ENCODE assay signal across 23 cellular contexts in genomic region chr3:22495241-22495640, GRCh38.
DNase-seq lines count a peak whose midpoint lies in the region; FAIRE-seq and TF ChIP-seq lines count a peak whose summit lies in the region.
"Had no signal": no experiment of that assay in that cellular context is flagged by ENCODE, and none has a peak within 500 bp of the region (broad histone marks: within the 10 kb centered on the region; RNA-seq: fewer than 3 reads in every experiment).

No MANE protein-coding gene starts in this region.

- H3K9me3 ChIP-seq in NT2/D1 (ENCODE audit: insufficient read depth, low read length), result no peaks in the 10 kb centered on the region
- no peaks in the 10 kb centered on the region for H3K9me3 ChIP-seq in H1 (ENCODE audit: insufficient read depth in 2 of 2, low read depth in 1 of 2, low read length in 1 of 2)
- no peaks in the 10 kb centered on the region for H3K9me3 ChIP-seq in iPS-20b (ENCODE audit: insufficient read depth, low read depth, low read length)
- H3K9me3 ChIP-seq in Peyer's patch, result peaks cover 0 to 3% (median 0%) of the 10 kb centered on the region in 4 donors
- H3K9me3 ChIP-seq: A549; BE2C; BLaER1 treated with 17β-estradiol and CSF1 and Interleukin-3, amounts not matched to agents 10 nM and 100 nM had no signal

- no peaks in the 10 kb centered on the region for H3K79me2 ChIP-seq in H1 (ENCODE audit: control insufficient read depth in 1 of 2, insufficient read depth in 2 of 2, low read length in 2 of 2)

- no peak overlapping the region for H4K5ac ChIP-seq in H1 (ENCODE audit: insufficient read length, low read depth, low read length)

- WGBS in H1 (ENCODE audit: extremely low coverage in 1 of 2, insufficient coverage in 1 of 2, insufficient read length in 1 of 2, insufficient replicate concordance in 2 of 2, low coverage in 1 of 2, low lambda C conversion rate in 2 of 2, missing lambda C conversion rate in 1 of 2), 2 experiments, result 16% methylated on average over 2 of the region's 2 CpGs; no CpG with 5 or more reads in 1 of the 2 experiments

- H3K27me3 ChIP-seq in H7 (ENCODE audit: control insufficient read depth, insufficient read depth, low read length) (peaks cover 2% of the 10 kb centered on the region; the same call in 1 of the 2 replicates), NT2/D1 (ENCODE audit: insufficient read depth, insufficient read length) (no peaks in the 10 kb centered on the region), H1 (replicated peaks in 1 of 4; ENCODE audit: control insufficient read depth in 3 of 4, extremely low read depth in 1 of 4, insufficient read depth in 3 of 4, low read length in 3 of 4) (peaks cover 3 to 19% (median 11%) of the 10 kb centered on the region in 4 experiments; a peak in 5 of 7 replicates), iPS-20b (ENCODE audit: insufficient read depth, low read length) (peaks cover 37% of the 10 kb centered on the region), Peyer's patch (no peaks in the 10 kb centered on the region)
- H3K27me3 ChIP-seq: BE2C; BLaER1 treated with 17β-estradiol and CSF1 and Interleukin-3, amounts not matched to agents 10 nM and 100 nM had no signal

- no peak overlapping the region for H2BK20ac ChIP-seq in H1 (ENCODE audit: low read length)

- no peak overlapping the region for H2BK5ac ChIP-seq in H1 (ENCODE audit: low read depth, low read length)

- POLR2A ChIA-PET in H1 (lab: Charles Lee; ENCODE audit: partially characterized antibody), result no interaction called here

- no peaks in the 10 kb centered on the region for H3K23me2 ChIP-seq in H1 (ENCODE audit: low read depth, low read length)

- TF ChIP-seq CTCF in H1 (IDR thresholded peaks at IDR 0.05; ENCODE audit: control extremely low read depth in 1 of 3, insufficient read depth in 1 of 3, low read depth in 1 of 3, low read length in 3 of 3), result no peak
- TF ChIP-seq CTCF in Peyer's patch (IDR thresholded peaks at IDR 0.05), result no peak

- H3K4ac ChIP-seq in H1 (replicated peaks; ENCODE audit: insufficient read length, low read depth, low read length), result no peak overlapping the region

- H2AFZ ChIP-seq in H1 (ENCODE audit: low read length), result no peak overlapping the region

- H4K20me1 ChIP-seq in H1 (replicated peaks in 1 of 2; ENCODE audit: control insufficient read depth in 1 of 2, insufficient read depth in 2 of 2, low read length in 2 of 2), result no peaks in the 10 kb centered on the region
- H4K20me1 ChIP-seq: BLaER1 treated with 17β-estradiol and CSF1 and Interleukin-3, amounts not matched to agents 10 nM and 100 nM had no signal

- peak; percentile 1 for DNase-seq in H7
- DNase-seq in NT2/D1 (ENCODE audit: low read depth, low spot score), result peak; percentile 36
- no peak for DNase-seq in H1 (ENCODE audit: low read depth in 1 of 2, low spot score in 2 of 2)
- DNase-seq in Peyer's patch, result no peak
- DNase-seq in activated T-cell treated with anti-CD3 and anti-CD28 coated beads, Interleukin-2, amount 50 U/mL, for 48 hours, result no peak
- no peak for DNase-seq in activated CD4-positive, CD25-positive, alpha-beta regulatory T cell (lab: John Stamatoyannopoulos, UW)
- DNase-seq: 8988T; ACHN; AML-193; BE2C; Calu3; CD4-positive, alpha-beta memory T cell; COR-L47; DMS53; DMS79 treated with DMSO at 0.1 percent for 48 hours; GF-D8; GOT3; H9 had no signal

- no peak overlapping the region for H3K27ac ChIP-seq in H1 (ENCODE audit: low read depth, low read length)
- H3K27ac ChIP-seq in iPS-20b (ENCODE audit: low read length), result no peak overlapping the region
- no peak overlapping the region for H3K27ac ChIP-seq in Peyer's patch
- H3K27ac ChIP-seq: A549; BLaER1 treated with 17β-estradiol and CSF1 and Interleukin-3, amounts not matched to agents 10 nM and 100 nM had no signal

- H3K9ac ChIP-seq in NT2/D1 (ENCODE audit: insufficient read length, low read depth) (no peak overlapping the region), H1 (replicated peaks in 1 of 4; ENCODE audit: extremely low read depth in 1 of 4, low read depth in 3 of 4, low read length in 3 of 4) (no peak overlapping the region; a peak in 1 of 7 replicates), iPS-20b (ENCODE audit: low read depth, low read length) (no peak overlapping the region)
- H3K9ac ChIP-seq: BLaER1 treated with 17β-estradiol and CSF1 and Interleukin-3, amounts not matched to agents 10 nM and 100 nM had no signal

- H3K4me2 ChIP-seq in H1 (ENCODE audit: insufficient read depth in 1 of 2, low read depth in 2 of 2, low read length in 2 of 2), result peak overlapping the region; percentile 28 to 47; a peak in 1 of 4 replicates
- H3K4me2 ChIP-seq: A549; BLaER1 treated with 17β-estradiol and CSF1 and Interleukin-3, amounts not matched to agents 10 nM and 100 nM had no signal

- no peaks in the 10 kb centered on the region for H3K79me1 ChIP-seq in H1 (ENCODE audit: low read depth, low read length)

- H3K36me3 ChIP-seq in H7 (replicated peaks; ENCODE audit: control insufficient read depth, insufficient read depth, low read length), result no peaks in the 10 kb centered on the region
- H3K36me3 ChIP-seq in NT2/D1 (ENCODE audit: insufficient read depth, insufficient read length, low read length), result no peaks in the 10 kb centered on the region
- no peaks in the 10 kb centered on the region for H3K36me3 ChIP-seq in H1 (ENCODE audit: control insufficient read depth in 2 of 4, insufficient read depth in 4 of 4, low read length in 3 of 4)
- no peaks in the 10 kb centered on the region for H3K36me3 ChIP-seq in iPS-20b (ENCODE audit: insufficient read depth, low read depth, low read length)
- no peaks in the 10 kb centered on the region for H3K36me3 ChIP-seq in Peyer's patch
- H3K36me3 ChIP-seq: BE2C; BLaER1 treated with 17β-estradiol and CSF1 and Interleukin-3, amounts not matched to agents 10 nM and 100 nM had no signal

- no peak overlapping the region for H2BK12ac ChIP-seq in H1 (ENCODE audit: low read depth, low read length)

- H4K8ac ChIP-seq in H1 (ENCODE audit: extremely low read depth, insufficient read depth, low read length), result no peak overlapping the region

- no peak for TF ChIP-seq RAD21 in H1 (IDR thresholded peaks at IDR 0.05 in 1 of 2, conservative IDR thresholded peaks at IDR 0.05 in 1 of 2; ENCODE audit: low read depth in 2 of 2, low read length in 2 of 2)

- CTCF ChIA-PET in H1 (lab: Charles Lee; ENCODE audit: partially characterized antibody), result interaction anchor here (0.6 to 0.8 kb wide), 3 partner anchors 9 to 54 kb away, joined by 3 to 4 read pairs (median 3); no protein-coding TSS in a partner anchor

- H3K18ac ChIP-seq in H1 (ENCODE audit: extremely low read depth, low read length), result no peak overlapping the region

- no peak overlapping the region for H2BK120ac ChIP-seq in H1 (replicated peaks; ENCODE audit: low read depth, low read length)

- H3K4me3 ChIP-seq in H7 (ENCODE audit: insufficient read depth, low read depth, low read length), result no peak overlapping the region
- H3K4me3 ChIP-seq in NT2/D1 (ENCODE audit: insufficient read length, low read depth), result no peak overlapping the region
- 0 out of 8 replicates have a peak overlapping the region, but pooled peaks of 1 of the 4 experiments have one; percentile 28 for H3K4me3 ChIP-seq in H1 (ENCODE audit: extremely low read depth in 1 of 4, insufficient read depth in 2 of 4, low read depth in 3 of 4, low read length in 4 of 4)
- peak overlapping the region; percentile 14; the same call in 1 of the 2 replicates for H3K4me3 ChIP-seq in iPS-20b (ENCODE audit: low read length)
- no peak overlapping the region for H3K4me3 ChIP-seq in Peyer's patch
- H3K4me3 ChIP-seq: A549; BLaER1 treated with 17β-estradiol and CSF1 and Interleukin-3, amounts not matched to agents 10 nM and 100 nM had no signal

- H3K4me1 ChIP-seq in NT2/D1 (ENCODE audit: insufficient read depth, insufficient read length), result no peaks in the 10 kb centered on the region
- peaks cover 0 to 3% (median 0%) of the 10 kb centered on the region in 4 experiments; a peak in 2 of 7 replicates for H3K4me1 ChIP-seq in H1 (replicated peaks in 1 of 4; ENCODE audit: control insufficient read depth in 3 of 4, insufficient read depth in 4 of 4, low read length in 3 of 4)
- peaks cover 11% of the 10 kb centered on the region; the same call in 1 of the 2 replicates for H3K4me1 ChIP-seq in iPS-20b (ENCODE audit: insufficient read depth, low read length)
- H3K4me1 ChIP-seq in Peyer's patch, result no peaks in the 10 kb centered on the region
- H3K4me1 ChIP-seq: A549; BE2C; BLaER1 treated with 17β-estradiol and CSF1 and Interleukin-3, amounts not matched to agents 10 nM and 100 nM had no signal

- H3K23ac ChIP-seq in H1 (ENCODE audit: insufficient read length), result no peak overlapping the region

- no peak overlapping the region for H4K91ac ChIP-seq in H1 (replicated peaks; ENCODE audit: insufficient read length, low read length)

- no peak overlapping the region for H3K56ac ChIP-seq in H1 (replicated peaks; ENCODE audit: insufficient read length, low read depth, low read length)

- H3K14ac ChIP-seq in H1 (ENCODE audit: insufficient read length), result no peak overlapping the region

- H2BK15ac ChIP-seq in H1 (ENCODE audit: low read length), result no peak overlapping the region

- TF ChIP-seq POLR2A in H1 (IDR thresholded peaks at IDR 0.05; ENCODE audit: control extremely low read depth in 1 of 2, low read depth in 2 of 2, low read length in 2 of 2) (no peak), Peyer's patch (IDR thresholded peaks at IDR 0.05) (no peak)

- no peak overlapping the region for H2AK5ac ChIP-seq in H1 (ENCODE audit: low read depth, low read length)

- FAIRE-seq in H1 (lab: Jason Lieb, UNC), result no peak
- FAIRE-seq: A549, GM12891, GM18507 had no signal

- TF ChIP-seq EP300 in H1 (IDR thresholded peaks at IDR 0.05; ENCODE audit: borderline replicate concordance in 1 of 2, low read depth in 2 of 2, low read length in 2 of 2), result no peak

TF ChIP-seq in H1, 55 proteins besides CTCF, POLR2A, EP300 and RAD21:
- TF ChIP-seq EZH2 (IDR thresholded peaks at IDR 0.05; ENCODE audit: low read depth, low read length, severe bottlenecking) (no peak), TAF7 (optimal IDR thresholded peaks at IDR 0.05; ENCODE audit: borderline replicate concordance, low read depth, low read length) (no peak), YY1 (IDR thresholded peaks at IDR 0.05; ENCODE audit: low read depth, low read length) (no peak), HDAC6 (IDR thresholded peaks at IDR 0.05; ENCODE audit: low read depth, low read length) (no peak), RBBP5 (IDR thresholded peaks at IDR 0.05; ENCODE audit: borderline replicate concordance, low read depth, low read length) (no peak)
TF ChIP-seq in H1: peak in this region for 0.

Comparison
In these comparisons a context has a peak if more than half of its experiments do, and no peak if none do; other contexts are left out.
1. DNase-seq: peak in H7 (single experiment) and NT2/D1 (single experiment); none in H1 (0 of 2), Peyer's patch (0 of 3), activated T-cell treated with anti-CD3 and anti-CD28 coated beads, Interleukin-2, amount 50 U/mL, for 48 hours (0 of 2) and activated CD4-positive, CD25-positive, alpha-beta regulatory T cell (0 of 4).